In the genomic region with DNA sequence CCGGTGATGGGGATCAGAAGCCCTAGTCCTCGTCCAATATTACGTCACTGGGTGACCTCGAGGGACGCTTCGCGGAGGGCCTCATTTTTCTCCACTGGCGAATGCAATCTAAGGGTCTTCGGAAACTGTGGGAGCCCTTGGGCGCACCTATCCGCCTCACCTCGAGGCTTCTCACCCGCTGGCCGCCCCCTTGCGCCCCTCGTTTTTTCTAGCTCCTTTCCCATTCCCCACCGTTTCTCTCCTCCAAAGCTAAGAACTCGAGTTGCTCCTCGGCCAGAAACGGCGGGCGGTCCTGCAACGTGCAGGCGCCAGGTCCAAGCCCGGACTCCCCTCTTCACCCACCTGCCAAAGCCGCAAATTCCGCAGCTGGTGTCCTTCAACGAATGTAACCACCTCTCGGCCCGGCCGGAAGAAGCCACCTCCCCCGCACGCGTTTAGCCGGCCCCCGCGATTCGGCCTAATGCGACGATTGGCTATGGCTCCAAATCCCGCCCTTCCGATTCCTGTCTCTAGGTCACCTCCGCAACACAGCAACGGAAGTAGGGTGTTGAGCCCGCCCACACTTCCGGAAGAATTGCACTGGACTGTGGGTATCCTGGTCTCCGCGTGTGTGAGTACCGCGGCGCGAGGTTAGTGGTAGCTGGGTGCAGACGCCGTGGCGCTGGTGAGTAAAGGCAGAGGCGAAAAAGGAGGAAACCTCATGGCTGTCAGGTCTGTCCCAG, we compare ENCODE assay signal across 1 cellular context.
TF ChIP-seq lines count a peak whose summit lies in the region.

A gene with protein sequence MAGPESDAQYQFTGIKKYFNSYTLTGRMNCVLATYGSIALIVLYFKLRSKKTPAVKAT (minus strand): TSS at position 409 of the 722 bp plus-strand sequence. CDS start 4,018 bp downstream, outside the sequence.
A gene with protein sequence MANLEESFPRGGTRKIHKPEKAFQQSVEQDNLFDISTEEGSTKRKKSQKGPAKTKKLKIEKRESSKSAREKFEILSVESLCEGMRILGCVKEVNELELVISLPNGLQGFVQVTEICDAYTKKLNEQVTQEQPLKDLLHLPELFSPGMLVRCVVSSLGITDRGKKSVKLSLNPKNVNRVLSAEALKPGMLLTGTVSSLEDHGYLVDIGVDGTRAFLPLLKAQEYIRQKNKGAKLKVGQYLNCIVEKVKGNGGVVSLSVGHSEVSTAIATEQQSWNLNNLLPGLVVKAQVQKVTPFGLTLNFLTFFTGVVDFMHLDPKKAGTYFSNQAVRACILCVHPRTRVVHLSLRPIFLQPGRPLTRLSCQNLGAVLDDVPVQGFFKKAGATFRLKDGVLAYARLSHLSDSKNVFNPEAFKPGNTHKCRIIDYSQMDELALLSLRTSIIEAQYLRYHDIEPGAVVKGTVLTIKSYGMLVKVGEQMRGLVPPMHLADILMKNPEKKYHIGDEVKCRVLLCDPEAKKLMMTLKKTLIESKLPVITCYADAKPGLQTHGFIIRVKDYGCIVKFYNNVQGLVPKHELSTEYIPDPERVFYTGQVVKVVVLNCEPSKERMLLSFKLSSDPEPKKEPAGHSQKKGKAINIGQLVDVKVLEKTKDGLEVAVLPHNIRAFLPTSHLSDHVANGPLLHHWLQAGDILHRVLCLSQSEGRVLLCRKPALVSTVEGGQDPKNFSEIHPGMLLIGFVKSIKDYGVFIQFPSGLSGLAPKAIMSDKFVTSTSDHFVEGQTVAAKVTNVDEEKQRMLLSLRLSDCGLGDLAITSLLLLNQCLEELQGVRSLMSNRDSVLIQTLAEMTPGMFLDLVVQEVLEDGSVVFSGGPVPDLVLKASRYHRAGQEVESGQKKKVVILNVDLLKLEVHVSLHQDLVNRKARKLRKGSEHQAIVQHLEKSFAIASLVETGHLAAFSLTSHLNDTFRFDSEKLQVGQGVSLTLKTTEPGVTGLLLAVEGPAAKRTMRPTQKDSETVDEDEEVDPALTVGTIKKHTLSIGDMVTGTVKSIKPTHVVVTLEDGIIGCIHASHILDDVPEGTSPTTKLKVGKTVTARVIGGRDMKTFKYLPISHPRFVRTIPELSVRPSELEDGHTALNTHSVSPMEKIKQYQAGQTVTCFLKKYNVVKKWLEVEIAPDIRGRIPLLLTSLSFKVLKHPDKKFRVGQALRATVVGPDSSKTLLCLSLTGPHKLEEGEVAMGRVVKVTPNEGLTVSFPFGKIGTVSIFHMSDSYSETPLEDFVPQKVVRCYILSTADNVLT (N-terminal part only) (plus strand): TSS at position 560 of the 722 bp plus-strand sequence. CDS start 1,801 bp downstream, outside the sequence.

TF ChIP-seq in HepG2, 621 proteins besides CTCF, POLR2A, EP300 and RAD21 (continued from another document and continues in another):
- TF ChIP-seq ZNF652 (CRISPR knock-in tag; IDR thresholded peaks at IDR 0.05; ENCODE audit: borderline replicate concordance, low read depth) (no peak), RFXAP (CRISPR knock-in tag; IDR thresholded peaks at IDR 0.05; ENCODE audit: borderline replicate concordance) (peak; percentile 66; the same call in 1 of the 2 replicates), GATAD1 (CRISPR knock-in tag; IDR thresholded peaks at IDR 0.05) (peak; percentile 95), ASH2L (IDR thresholded peaks at IDR 0.05; ENCODE audit: insufficient read length, low read depth, low read length) (peak; percentile 77), STAG1 (CRISPR knock-in tag; IDR thresholded peaks at IDR 0.05) (0 out of 2 replicates have a peak, but pooled peaks have one; percentile 8), NFE2 (CRISPR knock-in tag; IDR thresholded peaks at IDR 0.05) (no peak), ZNF296 (CRISPR knock-in tag; conservative IDR thresholded peaks at IDR 0.05) (no peak), ZNF720 (CRISPR knock-in tag; IDR thresholded peaks at IDR 0.05) (no peak), DNMT3B (CRISPR knock-in tag; conservative IDR thresholded peaks at IDR 0.05) (peak; percentile 76; the same call in 1 of the 2 replicates), CREM (IDR thresholded peaks at IDR 0.05) (peak; percentile 92), CREM (CRISPR knock-in tag; IDR thresholded peaks at IDR 0.05) (no peak), ZNF83 (CRISPR knock-in tag; IDR thresholded peaks at IDR 0.05; ENCODE audit: borderline replicate concordance) (no peak), ZNF101 (CRISPR knock-in tag; IDR thresholded peaks at IDR 0.05; ENCODE audit: borderline replicate concordance, low read depth) (peak; percentile 17; the same call in 1 of the 2 replicates), SNAPC2 (CRISPR knock-in tag; IDR thresholded peaks at IDR 0.05) (peak; percentile 78; the same call in 1 of the 2 replicates), ZNF337 (CRISPR knock-in tag; IDR thresholded peaks at IDR 0.05; ENCODE audit: borderline replicate concordance, low read depth) (no peak; the same call in 1 of the 2 replicates), EEA1 (CRISPR knock-in tag; IDR thresholded peaks at IDR 0.05; ENCODE audit: borderline replicate concordance) (no peak), POLR2G (IDR thresholded peaks at IDR 0.05; ENCODE audit: low read depth, low read length) (peak; percentile 91), ZNF556 (CRISPR knock-in tag; IDR thresholded peaks at IDR 0.05; ENCODE audit: borderline replicate concordance) (peak; percentile 23; the same call in 1 of the 2 replicates), PHF20 (CRISPR knock-in tag; IDR thresholded peaks at IDR 0.05) (peak; percentile 95), PRPF4 (IDR thresholded peaks at IDR 0.05; ENCODE audit: low read depth, low read length, poor library complexity, severe bottlenecking) (no peak), ZBTB7A (CRISPR knock-in tag; IDR thresholded peaks at IDR 0.05) (no peak), SRY (CRISPR knock-in tag; IDR thresholded peaks at IDR 0.05) (no peak), ZNF431 (CRISPR knock-in tag; IDR thresholded peaks at IDR 0.05; ENCODE audit: borderline replicate concordance, low read depth) (peak; percentile 68; the same call in 1 of the 2 replicates), RBM39 (IDR thresholded peaks at IDR 0.05; ENCODE audit: low read depth, low read length, poor library complexity, severe bottlenecking) (peak; percentile 75), ATF1 (CRISPR knock-in tag; IDR thresholded peaks at IDR 0.05) (peak; percentile 68), NR2C2 (CRISPR knock-in tag; IDR thresholded peaks at IDR 0.05; ENCODE audit: borderline replicate concordance) (peak; percentile 82; the same call in 1 of the 2 replicates), KLF16 (CRISPR knock-in tag; IDR thresholded peaks at IDR 0.05) (peak in 1 of 2 experiments; percentile 87; a peak in 2 of 4 replicates), ZNF747 (CRISPR knock-in tag; IDR thresholded peaks at IDR 0.05; ENCODE audit: borderline replicate concordance) (0 out of 2 replicates have a peak, but pooled peaks have one; percentile 14), ZNF441 (CRISPR knock-in tag; IDR thresholded peaks at IDR 0.05; ENCODE audit: borderline replicate concordance) (no peak), PCBP1 (IDR thresholded peaks at IDR 0.05; ENCODE audit: borderline replicate concordance, low read depth, low read length) (no peak), U2AF1 (optimal IDR thresholded peaks at IDR 0.05; ENCODE audit: low read depth, low read length) (no peak), PRMT3 (CRISPR knock-in tag; IDR thresholded peaks at IDR 0.05; ENCODE audit: borderline replicate concordance, low read depth) (no peak), ZNF557 (CRISPR knock-in tag; IDR thresholded peaks at IDR 0.05) (0 out of 2 replicates have a peak, but pooled peaks have one; percentile 58), ZNF121 (CRISPR knock-in tag; IDR thresholded peaks at IDR 0.05) (peak; percentile 27; the same call in 1 of the 2 replicates), BCL6 (CRISPR knock-in tag; IDR thresholded peaks at IDR 0.05) (no peak), ZNF367 (CRISPR knock-in tag; IDR thresholded peaks at IDR 0.05; ENCODE audit: borderline replicate concordance) (no peak), POGZ (CRISPR knock-in tag; IDR thresholded peaks at IDR 0.05) (peak; percentile 86), U2AF2 (IDR thresholded peaks at IDR 0.05; ENCODE audit: low read depth, low read length) (no peak), ZNF850 (CRISPR knock-in tag; conservative IDR thresholded peaks at IDR 0.05) (no peak), ZNF3 (CRISPR knock-in tag; IDR thresholded peaks at IDR 0.05) (no peak)
- TF ChIP-seq, protein P1, sequence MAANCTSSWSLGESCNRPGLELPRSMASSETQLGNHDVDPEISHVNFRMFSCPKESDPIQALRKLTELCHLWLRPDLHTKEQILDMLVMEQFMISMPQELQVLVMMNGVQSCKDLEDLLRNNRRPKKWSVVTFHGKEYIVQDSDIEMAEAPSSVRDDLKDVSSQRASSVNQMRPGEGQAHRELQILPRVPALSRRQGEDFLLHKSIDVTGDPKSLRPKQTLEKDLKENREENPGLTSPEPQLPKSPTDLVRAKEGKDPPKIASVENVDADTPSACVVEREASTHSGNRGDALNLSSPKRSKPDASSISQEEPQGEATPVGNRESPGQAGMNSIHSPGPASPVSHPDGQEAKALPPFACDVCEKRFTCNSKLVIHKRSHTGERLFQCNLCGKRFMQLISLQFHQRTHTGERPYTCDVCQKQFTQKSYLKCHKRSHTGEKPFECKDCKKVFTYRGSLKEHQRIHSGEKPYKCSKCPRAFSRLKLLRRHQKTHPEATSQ (CRISPR knock-in tag; IDR thresholded peaks at IDR 0.05; ENCODE audit: borderline replicate concordance), result no peak
- TF ChIP-seq, protein P2, sequence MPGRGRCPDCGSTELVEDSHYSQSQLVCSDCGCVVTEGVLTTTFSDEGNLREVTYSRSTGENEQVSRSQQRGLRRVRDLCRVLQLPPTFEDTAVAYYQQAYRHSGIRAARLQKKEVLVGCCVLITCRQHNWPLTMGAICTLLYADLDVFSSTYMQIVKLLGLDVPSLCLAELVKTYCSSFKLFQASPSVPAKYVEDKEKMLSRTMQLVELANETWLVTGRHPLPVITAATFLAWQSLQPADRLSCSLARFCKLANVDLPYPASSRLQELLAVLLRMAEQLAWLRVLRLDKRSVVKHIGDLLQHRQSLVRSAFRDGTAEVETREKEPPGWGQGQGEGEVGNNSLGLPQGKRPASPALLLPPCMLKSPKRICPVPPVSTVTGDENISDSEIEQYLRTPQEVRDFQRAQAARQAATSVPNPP (CRISPR knock-in tag; IDR thresholded peaks at IDR 0.05), result peak; percentile 62; the same call in 1 of the 2 replicates
- TF ChIP-seq, protein P3, sequence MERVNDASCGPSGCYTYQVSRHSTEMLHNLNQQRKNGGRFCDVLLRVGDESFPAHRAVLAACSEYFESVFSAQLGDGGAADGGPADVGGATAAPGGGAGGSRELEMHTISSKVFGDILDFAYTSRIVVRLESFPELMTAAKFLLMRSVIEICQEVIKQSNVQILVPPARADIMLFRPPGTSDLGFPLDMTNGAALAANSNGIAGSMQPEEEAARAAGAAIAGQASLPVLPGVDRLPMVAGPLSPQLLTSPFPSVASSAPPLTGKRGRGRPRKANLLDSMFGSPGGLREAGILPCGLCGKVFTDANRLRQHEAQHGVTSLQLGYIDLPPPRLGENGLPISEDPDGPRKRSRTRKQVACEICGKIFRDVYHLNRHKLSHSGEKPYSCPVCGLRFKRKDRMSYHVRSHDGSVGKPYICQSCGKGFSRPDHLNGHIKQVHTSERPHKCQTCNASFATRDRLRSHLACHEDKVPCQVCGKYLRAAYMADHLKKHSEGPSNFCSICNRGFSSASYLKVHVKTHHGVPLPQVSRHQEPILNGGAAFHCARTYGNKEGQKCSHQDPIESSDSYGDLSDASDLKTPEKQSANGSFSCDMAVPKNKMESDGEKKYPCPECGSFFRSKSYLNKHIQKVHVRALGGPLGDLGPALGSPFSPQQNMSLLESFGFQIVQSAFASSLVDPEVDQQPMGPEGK (CRISPR knock-in tag; IDR thresholded peaks at IDR 0.05), result peak; percentile 75
- TF ChIP-seq, protein P4, sequence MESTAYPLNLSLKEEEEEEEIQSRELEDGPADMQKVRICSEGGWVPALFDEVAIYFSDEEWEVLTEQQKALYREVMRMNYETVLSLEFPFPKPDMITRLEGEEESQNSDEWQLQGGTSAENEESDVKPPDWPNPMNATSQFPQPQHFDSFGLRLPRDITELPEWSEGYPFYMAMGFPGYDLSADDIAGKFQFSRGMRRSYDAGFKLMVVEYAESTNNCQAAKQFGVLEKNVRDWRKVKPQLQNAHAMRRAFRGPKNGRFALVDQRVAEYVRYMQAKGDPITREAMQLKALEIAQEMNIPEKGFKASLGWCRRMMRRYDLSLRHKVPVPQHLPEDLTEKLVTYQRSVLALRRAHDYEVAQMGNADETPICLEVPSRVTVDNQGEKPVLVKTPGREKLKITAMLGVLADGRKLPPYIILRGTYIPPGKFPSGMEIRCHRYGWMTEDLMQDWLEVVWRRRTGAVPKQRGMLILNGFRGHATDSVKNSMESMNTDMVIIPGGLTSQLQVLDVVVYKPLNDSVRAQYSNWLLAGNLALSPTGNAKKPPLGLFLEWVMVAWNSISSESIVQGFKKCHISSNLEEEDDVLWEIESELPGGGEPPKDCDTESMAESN (CRISPR knock-in tag; conservative IDR thresholded peaks at IDR 0.05), result peak; percentile 64; the same call in 1 of the 2 replicates
- TF ChIP-seq, protein P5, sequence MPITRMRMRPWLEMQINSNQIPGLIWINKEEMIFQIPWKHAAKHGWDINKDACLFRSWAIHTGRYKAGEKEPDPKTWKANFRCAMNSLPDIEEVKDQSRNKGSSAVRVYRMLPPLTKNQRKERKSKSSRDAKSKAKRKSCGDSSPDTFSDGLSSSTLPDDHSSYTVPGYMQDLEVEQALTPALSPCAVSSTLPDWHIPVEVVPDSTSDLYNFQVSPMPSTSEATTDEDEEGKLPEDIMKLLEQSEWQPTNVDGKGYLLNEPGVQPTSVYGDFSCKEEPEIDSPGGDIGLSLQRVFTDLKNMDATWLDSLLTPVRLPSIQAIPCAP (CRISPR knock-in tag; IDR thresholded peaks at IDR 0.05; ENCODE audit: low read depth), result no peak
- TF ChIP-seq, protein P6, sequence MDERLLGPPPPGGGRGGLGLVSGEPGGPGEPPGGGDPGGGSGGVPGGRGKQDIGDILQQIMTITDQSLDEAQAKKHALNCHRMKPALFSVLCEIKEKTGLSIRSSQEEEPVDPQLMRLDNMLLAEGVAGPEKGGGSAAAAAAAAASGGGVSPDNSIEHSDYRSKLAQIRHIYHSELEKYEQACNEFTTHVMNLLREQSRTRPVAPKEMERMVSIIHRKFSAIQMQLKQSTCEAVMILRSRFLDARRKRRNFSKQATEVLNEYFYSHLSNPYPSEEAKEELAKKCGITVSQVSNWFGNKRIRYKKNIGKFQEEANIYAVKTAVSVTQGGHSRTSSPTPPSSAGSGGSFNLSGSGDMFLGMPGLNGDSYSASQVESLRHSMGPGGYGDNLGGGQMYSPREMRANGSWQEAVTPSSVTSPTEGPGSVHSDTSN (CRISPR knock-in tag; IDR thresholded peaks at IDR 0.05), result no peak
- TF ChIP-seq, protein P7, sequence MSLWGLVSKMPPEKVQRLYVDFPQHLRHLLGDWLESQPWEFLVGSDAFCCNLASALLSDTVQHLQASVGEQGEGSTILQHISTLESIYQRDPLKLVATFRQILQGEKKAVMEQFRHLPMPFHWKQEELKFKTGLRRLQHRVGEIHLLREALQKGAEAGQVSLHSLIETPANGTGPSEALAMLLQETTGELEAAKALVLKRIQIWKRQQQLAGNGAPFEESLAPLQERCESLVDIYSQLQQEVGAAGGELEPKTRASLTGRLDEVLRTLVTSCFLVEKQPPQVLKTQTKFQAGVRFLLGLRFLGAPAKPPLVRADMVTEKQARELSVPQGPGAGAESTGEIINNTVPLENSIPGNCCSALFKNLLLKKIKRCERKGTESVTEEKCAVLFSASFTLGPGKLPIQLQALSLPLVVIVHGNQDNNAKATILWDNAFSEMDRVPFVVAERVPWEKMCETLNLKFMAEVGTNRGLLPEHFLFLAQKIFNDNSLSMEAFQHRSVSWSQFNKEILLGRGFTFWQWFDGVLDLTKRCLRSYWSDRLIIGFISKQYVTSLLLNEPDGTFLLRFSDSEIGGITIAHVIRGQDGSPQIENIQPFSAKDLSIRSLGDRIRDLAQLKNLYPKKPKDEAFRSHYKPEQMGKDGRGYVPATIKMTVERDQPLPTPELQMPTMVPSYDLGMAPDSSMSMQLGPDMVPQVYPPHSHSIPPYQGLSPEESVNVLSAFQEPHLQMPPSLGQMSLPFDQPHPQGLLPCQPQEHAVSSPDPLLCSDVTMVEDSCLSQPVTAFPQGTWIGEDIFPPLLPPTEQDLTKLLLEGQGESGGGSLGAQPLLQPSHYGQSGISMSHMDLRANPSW (CRISPR knock-in tag; IDR thresholded peaks at IDR 0.05; ENCODE audit: borderline replicate concordance), result no peak
